2 cellular contexts compared by ENCODE assay signal in genomic region chr6:17202526-17202925, GRCh38.
TF ChIP-seq lines count a peak whose summit lies in the region.

No MANE protein-coding gene starts in this region.

TF ChIP-seq in H1, 55 proteins besides CTCF, POLR2A, EP300 and RAD21:
- TF ChIP-seq ATF2 (IDR thresholded peaks at IDR 0.05; ENCODE audit: low read length) (no peak), SIRT6 (IDR thresholded peaks at IDR 0.05; ENCODE audit: low read length) (no peak), SIX5 (IDR thresholded peaks at IDR 0.05; ENCODE audit: low read depth, low read length) (no peak), GTF2F1 (IDR thresholded peaks at IDR 0.05; ENCODE audit: borderline replicate concordance, low read depth, low read length) (no peak)

TF ChIP-seq in WTC11, 78 proteins besides CTCF, POLR2A, EP300 and RAD21 (continued from another document):
- TF ChIP-seq STAT6 (CRISPR knock-in tag; conservative IDR thresholded peaks at IDR 0.05; ENCODE audit: low read depth) = no peak
- no peak for TF ChIP-seq FOXK1 (CRISPR knock-in tag; IDR thresholded peaks at IDR 0.05)
- TF ChIP-seq HMGA2 (CRISPR knock-in tag; IDR thresholded peaks at IDR 0.05) = no peak
- no peak for TF ChIP-seq RELA (CRISPR knock-in tag; IDR thresholded peaks at IDR 0.05; ENCODE audit: borderline replicate concordance)
- no peak for TF ChIP-seq IRF1 (CRISPR knock-in tag; IDR thresholded peaks at IDR 0.05)
- TF ChIP-seq ATF6 (CRISPR knock-in tag; IDR thresholded peaks at IDR 0.05) = no peak
- no peak for TF ChIP-seq NR3C1 (CRISPR knock-in tag; conservative IDR thresholded peaks at IDR 0.05; ENCODE audit: low read depth)
- no peak for TF ChIP-seq PRDM15 (CRISPR knock-in tag; IDR thresholded peaks at IDR 0.05)
- no peak for TF ChIP-seq GRHL2 (CRISPR knock-in tag; IDR thresholded peaks at IDR 0.05; ENCODE audit: insufficient replicate concordance, severe bottlenecking)
- TF ChIP-seq TEAD4 (CRISPR knock-in tag; IDR thresholded peaks at IDR 0.05) = no peak
